Comparison of ENCODE assay signal across 8 cellular contexts in the genomic region with DNA sequence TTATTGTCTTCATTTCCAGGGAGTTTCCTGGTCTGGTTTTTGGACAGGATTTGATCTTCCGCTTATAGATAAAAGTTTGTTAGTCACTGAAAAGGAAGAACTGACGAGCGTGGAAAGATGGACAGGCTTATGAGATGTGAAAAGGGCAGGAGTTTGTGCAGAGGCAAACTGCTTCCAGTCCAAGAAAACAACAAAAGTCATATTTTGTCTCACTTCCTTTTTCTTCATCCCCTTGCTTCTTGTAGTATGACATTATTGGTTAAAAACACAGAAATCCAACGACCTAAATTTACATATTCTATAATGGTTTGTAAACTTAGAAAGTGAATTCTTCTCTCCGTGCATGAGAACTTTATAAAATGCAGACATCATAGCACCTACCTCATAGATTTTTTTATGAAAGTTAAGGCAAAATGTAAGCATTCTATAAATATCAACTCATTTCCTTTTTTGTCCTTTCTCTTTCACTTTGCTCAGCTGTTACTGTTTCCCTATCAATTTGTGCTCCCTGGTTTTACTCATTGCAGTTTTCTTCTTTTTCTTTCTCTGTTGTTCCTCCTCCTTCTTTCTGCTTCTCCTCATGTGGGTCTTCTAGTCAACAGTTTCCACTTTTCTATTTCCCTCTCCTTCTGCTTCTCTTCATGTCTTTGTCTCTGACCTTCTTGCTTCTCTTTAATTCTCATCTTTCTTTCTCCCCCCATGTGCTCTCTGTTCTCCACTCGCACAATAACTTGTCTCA.
A peak's percentile ranks its signal among the peaks of the same experiment; 100 is the strongest.
DNase-seq lines count a peak whose midpoint lies in the region; ATAC-seq, FAIRE-seq and TF ChIP-seq lines count a peak whose summit lies in the region.

No MANE protein-coding gene starts in this region.

- no peaks in the 10 kb centered on the region for H4K20me1 ChIP-seq in HepG2 (ENCODE audit: insufficient read depth, low read length)

- H3K9me3 Mint-ChIP-seq in activated CD4-positive, alpha-beta memory T cell treated with anti-CD3 and anti-CD28 coated beads, Interleukin-2, amount 10 ng/mL, durations not matched to agents 7 days and 5 days, result no peaks in the 10 kb centered on the region

- peak; percentile 47 to 78 (median 68) for ATAC-seq in right lobe of liver
- ATAC-seq in HepG2, result no peak
- peak; percentile 99 for ATAC-seq in HG03095 (IDR thresholded peaks at IDR 0.05; ENCODE audit: unreplicated experiment)

- no peaks in the 10 kb centered on the region for H3K9me3 ChIP-seq in right lobe of liver
- no peaks in the 10 kb centered on the region for H3K9me3 ChIP-seq in HepG2 (ENCODE audit: low read length)

- CTCF ChIA-PET in HepG2 (lab: Yijun Ruan, JAX; ENCODE audit: low intra/inter-chr PET ratio, low total read pairs), result no interaction called here
- CTCF ChIA-PET in activated CD4-positive, alpha-beta memory T cell treated with anti-CD3 and anti-CD28 coated beads, Interleukin-2, amount 10 ng/mL, durations not matched to agents 7 days and 5 days (lab: Charles Lee), result interaction anchor here (1.7 kb wide), 1 partner anchor 371 kb away, joined by 5 read pairs; no protein-coding TSS in a partner anchor

- 52% methylated on average over 6 of the region's 6 CpGs for WGBS in right lobe of liver (ENCODE audit: insufficient coverage, low coverage, low lambda C conversion rate, missing lambda C conversion rate)
- WGBS in HepG2 (ENCODE audit: low lambda C conversion rate), result 79% methylated on average over 6 of the region's 6 CpGs

- H3K27ac Mint-ChIP-seq in activated CD4-positive, alpha-beta memory T cell treated with anti-CD3 and anti-CD28 coated beads, Interleukin-2, amount 10 ng/mL, durations not matched to agents 7 days and 5 days, result peak overlapping the region; percentile 65

- H3K4me1 ChIP-seq in right lobe of liver (no peaks in the 10 kb centered on the region), HepG2 (ENCODE audit: insufficient read depth, low read length) (peaks cover 3% of the 10 kb centered on the region)

- POLR2A ChIA-PET in HepG2 (lab: Yijun Ruan, JAX), result no interaction called here
- POLR2A ChIA-PET in activated CD4-positive, alpha-beta memory T cell treated with anti-CD3 and anti-CD28 coated beads, Interleukin-2, amount 10 ng/mL, durations not matched to agents 7 days and 5 days (lab: Charles Lee), result interaction anchor here (0.8 kb wide), 1 partner anchor 371 kb away, joined by 3 read pairs; no protein-coding TSS in a partner anchor

- BruUV-seq in HepG2 (replicated peaks; lab: Mats Ljungman, UMichigan), result no TSS peak

- no peak overlapping the region for H2AFZ ChIP-seq in HepG2 (ENCODE audit: low read length)

- intact Hi-C loops in right lobe of liver (cut with DNase I) (no loop called here), HepG2 (cut with micrococcal nuclease; ENCODE audit: unreplicated experiment) (no loop called here)

- H3K9ac ChIP-seq in HepG2 (ENCODE audit: insufficient read depth, low read depth, low read length), result no peak overlapping the region

- no peak overlapping the region for H3K4me3 ChIP-seq in right lobe of liver
- no peak overlapping the region for H3K4me3 ChIP-seq in HepG2 (replicated peaks in 1 of 3; ENCODE audit: insufficient read depth in 1 of 3, low read depth in 2 of 3, low read length in 3 of 3)

- no peak overlapping the region for H3K4me2 ChIP-seq in HepG2 (ENCODE audit: low read depth, low read length)

- H3K27ac ChIP-seq in right lobe of liver, result peak overlapping the region in 1 of 3 donors; percentile 18
- H3K27ac ChIP-seq in HepG2 (ENCODE audit: extremely low read length, insufficient read depth, low read length), result no peak overlapping the region

- H3K36me3 Mint-ChIP-seq in activated CD4-positive, alpha-beta memory T cell treated with anti-CD3 and anti-CD28 coated beads, Interleukin-2, amount 10 ng/mL, durations not matched to agents 7 days and 5 days (ENCODE audit: low read depth), result peaks cover 6% of the 10 kb centered on the region

- DNase-seq in right lobe of liver (no peak), HepG2 (ENCODE audit: low spot score) (no peak), NCI-H510A (lab: John Stamatoyannopoulos, UW) (no peak), NCI-H2196 (lab: John Stamatoyannopoulos, UW; ENCODE audit: unreplicated experiment) (no peak), NCI-H774 (lab: John Stamatoyannopoulos, UW) (no peak), iPS-NIHi7 (ENCODE audit: extremely low spot score) (no peak)
- no peak for DNase-seq in activated CD4-positive, alpha-beta memory T cell treated with anti-CD3 and anti-CD28 coated beads, Interleukin-2, amount 10 ng/mL, durations not matched to agents 7 days and 5 days

- no peak for TF ChIP-seq RAD21 in HepG2 (CRISPR knock-in tag; IDR thresholded peaks at IDR 0.05)

- TF ChIP-seq CTCF in right lobe of liver (IDR thresholded peaks at IDR 0.05), result no peak
- no peak for TF ChIP-seq CTCF in HepG2 (CRISPR knock-in tag; IDR thresholded peaks at IDR 0.05)

- H3K4me3 Mint-ChIP-seq in activated CD4-positive, alpha-beta memory T cell treated with anti-CD3 and anti-CD28 coated beads, Interleukin-2, amount 10 ng/mL, durations not matched to agents 7 days and 5 days, result peak overlapping the region; percentile 61

- H3K36me3 ChIP-seq in right lobe of liver, result no peaks in the 10 kb centered on the region
- H3K36me3 ChIP-seq in HepG2 (replicated peaks in 1 of 2; ENCODE audit: control insufficient read depth in 1 of 2, insufficient read depth in 2 of 2, low read length in 2 of 2), result no peaks in the 10 kb centered on the region

- H3K27me3 Mint-ChIP-seq in activated CD4-positive, alpha-beta memory T cell treated with anti-CD3 and anti-CD28 coated beads, Interleukin-2, amount 10 ng/mL, durations not matched to agents 7 days and 5 days, result no peaks in the 10 kb centered on the region

- peaks cover 21% of the 10 kb centered on the region for H3K4me1 Mint-ChIP-seq in activated CD4-positive, alpha-beta memory T cell treated with anti-CD3 and anti-CD28 coated beads, Interleukin-2, amount 10 ng/mL, durations not matched to agents 7 days and 5 days

- FAIRE-seq in HepG2 (lab: Jason Lieb, UNC), result no peak

- H3K79me2 ChIP-seq in HepG2 (ENCODE audit: insufficient read depth, low read length), result no peaks in the 10 kb centered on the region

- in situ Hi-C loops in HepG2 (cut with HindIII; ENCODE audit: extremely low pct_ligation_motif_present, low pct_unique_long_range_greater_than_20kb), result no loop called here

- H3K27me3 ChIP-seq in right lobe of liver (no peaks in the 10 kb centered on the region), HepG2 (ENCODE audit: control insufficient read depth in 1 of 2, insufficient read depth in 2 of 2, low read length in 2 of 2) (no peaks in the 10 kb centered on the region)

- TF ChIP-seq EP300 in HepG2 (IDR thresholded peaks at IDR 0.05; ENCODE audit: low read depth in 2 of 2, low read length in 2 of 2) (no peak), HepG2 (CRISPR knock-in tag; IDR thresholded peaks at IDR 0.05; ENCODE audit: borderline replicate concordance) (no peak)

- TF ChIP-seq POLR2A in right lobe of liver (IDR thresholded peaks at IDR 0.05), result no peak
- no peak for TF ChIP-seq POLR2A in HepG2 (IDR thresholded peaks at IDR 0.05; ENCODE audit: insufficient read depth in 1 of 2, low read depth in 2 of 2, low read length in 2 of 2)

TF ChIP-seq in HepG2, 621 proteins besides CTCF, POLR2A, EP300 and RAD21 (continues in another document):
- TF ChIP-seq TBX3 (IDR thresholded peaks at IDR 0.05; ENCODE audit: borderline replicate concordance) (no peak), NR2C2 (CRISPR knock-in tag; IDR thresholded peaks at IDR 0.05; ENCODE audit: borderline replicate concordance) (no peak), NR3C1 (CRISPR knock-in tag; IDR thresholded peaks at IDR 0.05) (no peak), MAFG (CRISPR knock-in tag; IDR thresholded peaks at IDR 0.05) (no peak), ZSCAN25 (CRISPR knock-in tag; IDR thresholded peaks at IDR 0.05) (no peak), ZNF550 (CRISPR knock-in tag; IDR thresholded peaks at IDR 0.05; ENCODE audit: borderline replicate concordance) (no peak), ZNF44 (CRISPR knock-in tag; IDR thresholded peaks at IDR 0.05) (no peak)
- TF ChIP-seq, protein P1, sequence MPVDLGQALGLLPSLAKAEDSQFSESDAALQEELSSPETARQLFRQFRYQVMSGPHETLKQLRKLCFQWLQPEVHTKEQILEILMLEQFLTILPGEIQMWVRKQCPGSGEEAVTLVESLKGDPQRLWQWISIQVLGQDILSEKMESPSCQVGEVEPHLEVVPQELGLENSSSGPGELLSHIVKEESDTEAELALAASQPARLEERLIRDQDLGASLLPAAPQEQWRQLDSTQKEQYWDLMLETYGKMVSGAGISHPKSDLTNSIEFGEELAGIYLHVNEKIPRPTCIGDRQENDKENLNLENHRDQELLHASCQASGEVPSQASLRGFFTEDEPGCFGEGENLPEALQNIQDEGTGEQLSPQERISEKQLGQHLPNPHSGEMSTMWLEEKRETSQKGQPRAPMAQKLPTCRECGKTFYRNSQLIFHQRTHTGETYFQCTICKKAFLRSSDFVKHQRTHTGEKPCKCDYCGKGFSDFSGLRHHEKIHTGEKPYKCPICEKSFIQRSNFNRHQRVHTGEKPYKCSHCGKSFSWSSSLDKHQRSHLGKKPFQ (CRISPR knock-in tag; IDR thresholded peaks at IDR 0.05; ENCODE audit: insufficient replicate concordance), result no peak
- TF ChIP-seq, protein P2, sequence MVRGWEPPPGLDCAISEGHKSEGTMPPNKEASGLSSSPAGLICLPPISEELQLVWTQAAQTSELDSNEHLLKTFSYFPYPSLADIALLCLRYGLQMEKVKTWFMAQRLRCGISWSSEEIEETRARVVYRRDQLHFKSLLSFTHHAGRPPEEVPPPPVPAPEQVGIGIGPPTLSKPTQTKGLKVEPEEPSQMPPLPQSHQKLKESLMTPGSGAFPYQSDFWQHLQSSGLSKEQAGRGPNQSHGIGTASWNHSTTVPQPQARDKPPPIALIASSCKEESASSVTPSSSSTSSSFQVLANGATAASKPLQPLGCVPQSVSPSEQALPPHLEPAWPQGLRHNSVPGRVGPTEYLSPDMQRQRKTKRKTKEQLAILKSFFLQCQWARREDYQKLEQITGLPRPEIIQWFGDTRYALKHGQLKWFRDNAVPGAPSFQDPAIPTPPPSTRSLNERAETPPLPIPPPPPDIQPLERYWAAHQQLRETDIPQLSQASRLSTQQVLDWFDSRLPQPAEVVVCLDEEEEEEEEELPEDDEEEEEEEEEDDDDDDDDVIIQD (CRISPR knock-in tag; IDR thresholded peaks at IDR 0.05; ENCODE audit: low read depth), result no peak
